25 cellular contexts compared by ENCODE assay signal in genomic region chr4:32133734-32134133, GRCh38.
"Had no signal": no experiment of that assay in that cellular context is flagged by ENCODE, and none has a peak within 500 bp of the region (broad histone marks: within the 10 kb centered on the region; RNA-seq: fewer than 3 reads in every experiment).

No MANE protein-coding gene starts in this region.

- H3K27ac ChIP-seq: adrenal gland, Peyer's patch, SJSA1 had no signal

- ATAC-seq: activated CD8-positive, alpha-beta T cell treated with anti-CD3 and anti-CD28 coated beads, Interleukin-2, amount 10 ng/mL, durations not matched to agents 7 days and 5 days; SK-N-SH treated with all-trans-retinoic acid at 6 μM for 48 hours had no signal

- H3K36me3 ChIP-seq: adrenal gland, Peyer's patch, SJSA1 had no signal

- H3K4me1 ChIP-seq: adrenal gland, Peyer's patch, SJSA1 had no signal

- H3K9me3 ChIP-seq: adrenal gland, Peyer's patch, SJSA1 had no signal

- H3K27me3 ChIP-seq: adrenal gland, Peyer's patch, SJSA1 had no signal

- H3K4me3 ChIP-seq: adrenal gland, Peyer's patch, SJSA1 had no signal

- DNase-seq: activated CD4-positive, alpha-beta T cell treated with anti-CD3 and anti-CD28 coated beads for 48 hours; activated CD4-positive, alpha-beta T cell treated with anti-CD3 and anti-CD28 coated beads, Interleukin-2, amount 50 U/mL, for 4 hours; activated CD4-positive, CD25-positive, alpha-beta regulatory T cell treated with anti-CD3 and anti-CD28 coated beads, Interleukin-2, amount 50 U/mL, for 72 hours; activated CD8-positive, alpha-beta memory T cell treated with anti-CD3 and anti-CD28 coated beads, Interleukin-2, amount 50 U/mL, for 48 hours; activated CD8-positive, alpha-beta T cell treated with anti-CD3 and anti-CD28 coated beads, Interleukin-2, amount 10 ng/mL, durations not matched to agents 7 days and 5 days; activated naive CD4-positive, alpha-beta T cell treated with anti-CD3 and anti-CD28 coated beads, Interleukin-2, amount 50 U/mL, for 16 hours; activated naive CD8-positive, alpha-beta T cell treated with anti-CD3 and anti-CD28 coated beads, Interleukin-2, amount 10 ng/mL, durations not matched to agents 7 days and 5 days; activated T-cell treated with anti-CD3 and anti-CD28 coated beads, Interleukin-2, amount 50 U/mL, for 1 hour; adrenal gland; anterior cingulate cortex; caudate nucleus; Karpas-422; NCI-H1092; NCI-H1417 treated with DMSO at 0.1 percent for 48 hours; NCI-H1694; NCI-H2029; NCI-H2107; NCI-H510A; NCI-H526 treated with DMSO at 0.1 percent for 48 hours; NCI-H82; NK-92 treated with Interleukin-12 subunit alpha and Interleukin-12 subunit beta, amount 100 ng/mL, for 24 hours; Peyer's patch; SHP77 had no signal
